In the genomic region with DNA sequence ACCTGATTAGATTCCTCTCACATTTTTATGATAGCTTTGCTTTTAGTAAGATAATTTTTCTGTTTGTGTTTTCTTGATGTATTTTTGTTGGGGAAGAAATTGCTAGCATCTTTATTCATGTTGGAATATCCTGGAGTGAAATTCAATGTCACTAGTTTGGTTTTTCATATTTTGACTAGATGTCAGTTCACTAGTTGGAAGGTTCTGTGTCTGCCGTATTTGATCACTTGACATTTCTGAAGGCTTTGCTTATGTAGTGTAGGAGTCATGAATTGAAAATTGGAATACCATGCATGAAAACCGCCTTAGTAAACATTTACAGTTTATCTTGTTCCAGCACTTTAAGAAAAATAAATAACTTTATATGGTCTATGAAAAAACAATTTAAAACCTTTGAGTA, we compare ENCODE assay signal across 23 cellular contexts.
"Had no signal": no experiment of that assay in that cellular context is flagged by ENCODE, and none has a peak within 500 bp of the region (broad histone marks: within the 10 kb centered on the region; RNA-seq: fewer than 3 reads in every experiment).

No MANE protein-coding gene starts in this region.

- DNase-seq: colonic mucosa; cortex of kidney; effector CD8-positive, alpha-beta T cell; effector memory CD8-positive, alpha-beta T cell; endodermal cell; erythroblast; esophagus squamous epithelium; foreskin fibroblast; foreskin melanocyte; gastrocnemius medialis; glutamatergic neuron; head of caudate nucleus; heart right ventricle; hippocampal formation; left cardiac atrium; left lung; left ventricle myocardium superior; lower lobe of right lung; mesenchymal stem cell had no signal

- H3K36me3 Mint-ChIP-seq: mesothelial cell of epicardium had no signal

- H3K27ac ChIP-seq: colonic mucosa, epithelial cell of prostate, esophagus squamous epithelium, gastrocnemius medialis, heart right ventricle, left lung, lower lobe of right lung had no signal

- H3K4me3 ChIP-seq: colonic mucosa, esophagus squamous epithelium, gastrocnemius medialis, heart right ventricle, left lung, lower lobe of right lung had no signal

- H3K27me3 Mint-ChIP-seq: dendritic cell treated with granulocyte-macrophage colony-stimulating factor and Interleukin-4, amounts not matched to agents 40 ng/mL and 50 ng/mL, for 4 days; effector memory CD8-positive, alpha-beta T cell had no signal

- H3K4me1 Mint-ChIP-seq: endodermal cell had no signal

- H3K9me3 Mint-ChIP-seq: endodermal cell, mesothelial cell of epicardium had no signal

- ATAC-seq: effector memory CD8-positive, alpha-beta T cell; esophagus mucosa; gastrocnemius medialis; heart right ventricle; left cardiac atrium; left lung; left ventricle myocardium superior; lower lobe of right lung had no signal

- H3K36me3 ChIP-seq: colonic mucosa, esophagus squamous epithelium, gastrocnemius medialis, heart right ventricle, left lung, lower lobe of right lung had no signal

- H3K9me3 ChIP-seq: colonic mucosa, esophagus squamous epithelium, gastrocnemius medialis, left lung, lower lobe of right lung had no signal

- H3K4me3 Mint-ChIP-seq: dendritic cell treated with granulocyte-macrophage colony-stimulating factor and Interleukin-4, amounts not matched to agents 40 ng/mL and 50 ng/mL, for 4 days; effector memory CD8-positive, alpha-beta T cell; endodermal cell; mesothelial cell of epicardium had no signal

- H3K27me3 ChIP-seq: colonic mucosa, esophagus squamous epithelium, gastrocnemius medialis, heart right ventricle, left lung had no signal

- H3K4me1 ChIP-seq: colonic mucosa, esophagus squamous epithelium, gastrocnemius medialis, heart right ventricle, left lung, lower lobe of right lung had no signal

- H3K27ac Mint-ChIP-seq: dendritic cell treated with granulocyte-macrophage colony-stimulating factor and Interleukin-4, amounts not matched to agents 40 ng/mL and 50 ng/mL, for 4 days; effector memory CD8-positive, alpha-beta T cell; endodermal cell; mesothelial cell of epicardium had no signal
